ENCODE assay signal across 14 cellular contexts in the genomic region with DNA sequence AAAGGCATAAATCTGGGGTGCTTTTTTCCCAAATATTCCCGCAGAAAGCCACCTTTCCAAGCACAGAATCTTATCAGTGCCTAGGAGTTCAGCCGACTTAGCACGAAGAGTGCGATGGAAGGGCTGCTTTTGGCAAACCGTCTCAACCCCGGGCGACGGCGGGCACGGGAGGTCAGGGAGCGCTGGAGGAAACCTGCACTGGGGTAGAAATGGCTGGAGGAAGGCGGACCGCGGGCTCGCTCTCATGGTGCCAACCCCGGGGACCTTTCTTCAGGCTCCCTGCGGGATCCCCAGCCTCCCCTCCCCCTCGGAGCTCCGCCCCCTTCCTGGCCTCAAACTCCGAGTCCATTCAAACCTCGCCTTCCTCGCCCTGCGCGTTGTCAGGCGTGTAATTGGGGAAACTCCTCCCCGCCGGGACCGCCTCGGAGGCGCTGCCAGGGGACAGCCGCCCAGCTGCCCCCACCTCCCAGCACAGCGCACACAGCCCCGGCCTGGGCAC. TPM values are rescaled to one million over a fixed set of nuclear protein-coding genes. Genes with fewer than 3 reads are reported as not detected.
DNase-seq lines count a peak whose midpoint lies in the region; ATAC-seq and TF ChIP-seq lines count a peak whose summit lies in the region.
"Had no signal": no experiment of that assay in that cellular context is flagged by ENCODE, and none has a peak within 500 bp of the region (broad histone marks: within the 10 kb centered on the region; RNA-seq: fewer than 3 reads in every experiment).

A gene (plus strand): TSS at position 470 of the 499 bp plus-strand sequence.

- peaks cover 77% of the 10 kb centered on the region for H3K27me3 ChIP-seq in HUES6 (ENCODE audit: control insufficient read depth, insufficient read depth, low read length)

- H3K4me3 ChIP-seq in HUES6 (ENCODE audit: low read depth, low read length), result peak within 1 kb of the TSS; percentile 72
- H3K4me3 ChIP-seq: GM12878 had no signal

- H3K4me1 Mint-ChIP-seq in chondrocyte (ENCODE audit: low read depth), result peaks cover 2% of the 10 kb centered on the region
- peaks cover 16% of the 10 kb centered on the region for H3K4me1 Mint-ChIP-seq in nephron progenitor cell
- H3K4me1 Mint-ChIP-seq in activated CD4-positive, alpha-beta T cell treated with anti-CD3 and anti-CD28 coated beads, Interleukin-2, amount 10 ng/mL, durations not matched to agents 7 days and 5 days, result no peaks in the 10 kb centered on the region
- H3K4me1 Mint-ChIP-seq: stimulated activated naive CD8-positive, alpha-beta T cell treated with anti-CD3 and anti-CD28 coated beads, Interleukin-15, amount 100 ng/mL, for 72 hours had no signal

- H3K4me3 Mint-ChIP-seq in chondrocyte (ENCODE audit: unreplicated experiment) (peak within 1 kb of the TSS; percentile 64), nephron progenitor cell (peak within 1 kb of the TSS; percentile 84)
- H3K4me3 Mint-ChIP-seq in activated CD4-positive, alpha-beta T cell treated with anti-CD3 and anti-CD28 coated beads, Interleukin-2, amount 10 ng/mL, durations not matched to agents 7 days and 5 days, result no peak within 1 kb of the TSS
- H3K4me3 Mint-ChIP-seq: activated T-cell treated with anti-CD3 and anti-CD28 coated beads, Interleukin-2, amount 50 U/mL, for 24 hours; CD4-positive, alpha-beta T cell; stimulated activated naive CD8-positive, alpha-beta T cell treated with anti-CD3 and anti-CD28 coated beads, Interleukin-15, amount 100 ng/mL, for 72 hours had no signal

- no peak for TF ChIP-seq CTCF in C4-2B (conservative IDR thresholded peaks at IDR 0.05)
- no peak for TF ChIP-seq CTCF in chondrocyte (IDR thresholded peaks at IDR 0.05)
- TF ChIP-seq CTCF in nephron progenitor cell (IDR thresholded peaks at IDR 0.05), result no peak
- TF ChIP-seq CTCF in omental fat pad (IDR thresholded peaks at IDR 0.05), result no peak

- ATAC-seq in omental fat pad (ENCODE audit: low FRiP score), result no peak
- ATAC-seq: gastroesophageal sphincter; GM12878; stimulated activated naive CD8-positive, alpha-beta T cell treated with anti-CD3 and anti-CD28 coated beads, Interleukin-15, amount 100 ng/mL, for 72 hours had no signal

- no peaks in the 10 kb centered on the region for H3K36me3 ChIP-seq in HUES6 (ENCODE audit: control insufficient read depth, insufficient read depth, low read length)
- H3K36me3 ChIP-seq: gastroesophageal sphincter had no signal

- H3K36me3 Mint-ChIP-seq in chondrocyte (ENCODE audit: low read depth) (no peaks in the 10 kb centered on the region), nephron progenitor cell (ENCODE audit: low read depth) (no peaks in the 10 kb centered on the region)
- peaks cover 2% of the 10 kb centered on the region for H3K36me3 Mint-ChIP-seq in activated CD4-positive, alpha-beta T cell treated with anti-CD3 and anti-CD28 coated beads, Interleukin-2, amount 10 ng/mL, durations not matched to agents 7 days and 5 days (ENCODE audit: low read depth)

- H3K9me3 Mint-ChIP-seq in chondrocyte (ENCODE audit: low read depth) (no peaks in the 10 kb centered on the region), nephron progenitor cell (no peaks in the 10 kb centered on the region)
- no peaks in the 10 kb centered on the region for H3K9me3 Mint-ChIP-seq in activated CD4-positive, alpha-beta T cell treated with anti-CD3 and anti-CD28 coated beads, Interleukin-2, amount 10 ng/mL, durations not matched to agents 7 days and 5 days

- H3K9me3 ChIP-seq in HUES6 (ENCODE audit: control insufficient read depth, insufficient read depth, low read depth, low read length), result no peaks in the 10 kb centered on the region
- H3K9me3 ChIP-seq: gastroesophageal sphincter had no signal

- DNase-seq in chondrocyte (ENCODE audit: low spot score) (no peak), nephron progenitor cell (peak; percentile 81), NCI-H1694 treated with DMSO at 0.1 percent for 48 hours (lab: John Stamatoyannopoulos, UW) (no peak), omental fat pad (ENCODE audit: low spot score) (no peak), SK-N-DZ (ENCODE audit: low spot score) (no peak)
- DNase-seq in activated CD4-positive, alpha-beta T cell treated with anti-CD3 and anti-CD28 coated beads, Interleukin-2, amount 10 ng/mL, durations not matched to agents 7 days and 5 days, result no peak
- DNase-seq: activated T-cell treated with anti-CD3 and anti-CD28 coated beads, Interleukin-2, amount 50 U/mL, for 24 hours; CD4-positive, alpha-beta T cell; central memory CD4-positive, alpha-beta T cell; stimulated activated naive CD8-positive, alpha-beta T cell treated with anti-CD3 and anti-CD28 coated beads, Interleukin-15, amount 100 ng/mL, for 72 hours had no signal

- H3K4me1 ChIP-seq in HUES6 (ENCODE audit: control insufficient read depth, insufficient read depth, low read length), result peaks cover 7% of the 10 kb centered on the region; the same call in 1 of the 2 replicates

- H3K9ac ChIP-seq in HUES6 (ENCODE audit: low read length), result no peak within 1 kb of the TSS

- POLR2A ChIA-PET in activated CD4-positive, alpha-beta T cell treated with anti-CD3 and anti-CD28 coated beads, Interleukin-2, amount 10 ng/mL, durations not matched to agents 7 days and 5 days (lab: Charles Lee), result no interaction called here

- peaks cover 24% of the 10 kb centered on the region for H3K27me3 Mint-ChIP-seq in chondrocyte (ENCODE audit: low read depth)
- H3K27me3 Mint-ChIP-seq in nephron progenitor cell (ENCODE audit: low read depth, poor library complexity), result peaks cover 76% of the 10 kb centered on the region
- H3K27me3 Mint-ChIP-seq in activated CD4-positive, alpha-beta T cell treated with anti-CD3 and anti-CD28 coated beads, Interleukin-2, amount 10 ng/mL, durations not matched to agents 7 days and 5 days, result peaks cover 17% of the 10 kb centered on the region

- CTCF ChIA-PET in activated CD4-positive, alpha-beta T cell treated with anti-CD3 and anti-CD28 coated beads, Interleukin-2, amount 10 ng/mL, durations not matched to agents 7 days and 5 days (lab: Charles Lee), result no interaction called here

- H3K27ac ChIP-seq in C4-2B (peak within 1 kb of the TSS; percentile 24), HUES6 (ENCODE audit: low read depth, low read length) (no peak within 1 kb of the TSS)
- H3K27ac ChIP-seq: gastroesophageal sphincter had no signal

- H3K27ac Mint-ChIP-seq in chondrocyte (ENCODE audit: unreplicated experiment) (no peak within 1 kb of the TSS), nephron progenitor cell (no peak within 1 kb of the TSS)
- H3K27ac Mint-ChIP-seq in activated CD4-positive, alpha-beta T cell treated with anti-CD3 and anti-CD28 coated beads, Interleukin-2, amount 10 ng/mL, durations not matched to agents 7 days and 5 days, result no peak within 1 kb of the TSS
- H3K27ac Mint-ChIP-seq: activated T-cell treated with anti-CD3 and anti-CD28 coated beads, Interleukin-2, amount 50 U/mL, for 24 hours; CD4-positive, alpha-beta T cell; stimulated activated naive CD8-positive, alpha-beta T cell treated with anti-CD3 and anti-CD28 coated beads, Interleukin-15, amount 100 ng/mL, for 72 hours had no signal

RNA-seq across cellular contexts. Expression of the gene that starts here (rescaled TPM):
- not detected in 3 replicates for total RNA-seq in chondrocyte
- not detected for total RNA-seq in activated CD4-positive, alpha-beta T cell treated with anti-CD3 and anti-CD28 coated beads, Interleukin-2, amount 10 ng/mL, durations not matched to agents 7 days and 5 days
- not detected for total RNA-seq in omental fat pad
- not detected in 2 replicates for polyA plus RNA-seq in SK-N-DZ (2014; cell fraction: cytosol; rRNA removed)
- not detected in 2 replicates for polyA plus RNA-seq in SK-N-DZ (2014; cell fraction: nucleus; rRNA removed)
- total RNA-seq: CD4-positive, alpha-beta T cell; GM12878 had no signal
